10 cellular contexts compared by ENCODE assay signal in the genomic region with DNA sequence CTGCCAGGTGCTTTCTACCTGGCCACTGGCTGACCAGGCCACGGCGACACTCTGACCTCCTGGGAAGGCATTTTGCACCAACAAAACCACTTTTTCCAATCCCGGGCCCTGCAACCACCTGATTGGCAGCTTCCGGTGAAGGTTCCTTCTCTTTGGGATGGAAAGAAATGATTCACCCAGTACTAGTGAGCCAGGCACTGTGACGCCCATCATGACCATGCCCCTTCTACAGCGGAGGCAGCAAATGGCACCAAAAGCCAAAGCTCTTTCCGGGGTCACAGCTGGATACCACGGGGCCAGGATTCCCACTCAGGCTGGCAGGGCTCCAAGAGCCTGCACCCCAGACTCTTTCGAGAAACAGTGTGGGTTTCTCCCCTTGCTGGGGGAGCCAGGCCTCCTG. TPM values are rescaled to one million over a fixed set of nuclear protein-coding genes. Genes with fewer than 3 reads are reported as not detected.
DNase-seq lines count a peak whose midpoint lies in the region; ATAC-seq and TF ChIP-seq lines count a peak whose summit lies in the region.
"Had no signal": no experiment of that assay in that cellular context is flagged by ENCODE, and none has a peak within 500 bp of the region (broad histone marks: within the 10 kb centered on the region; RNA-seq: fewer than 3 reads in every experiment).

No MANE protein-coding gene starts in this region.

- H3K36me3 Mint-ChIP-seq in natural killer cell, result no peaks in the 10 kb centered on the region

- H3K4me3 Mint-ChIP-seq in natural killer cell, result peak overlapping the region; percentile 17

- H3K27me3 ChIP-seq in colonic mucosa, result no peaks in the 10 kb centered on the region

- intact Hi-C loops in colonic mucosa (cut with DNase I) (loop anchor here (10.0 kb wide), 1 partner anchor 84 kb away; no protein-coding TSS in a partner anchor), natural killer cell (cut with micrococcal nuclease) (no loop called here)

- H3K4me3 ChIP-seq in colonic mucosa, result no peak overlapping the region

- DNase-seq in colonic mucosa (no peak), natural killer cell (no peak), activated gamma-delta T cell (lab: John Stamatoyannopoulos, UW) (no peak), SHP77 (lab: John Stamatoyannopoulos, UW) (no peak), HCEC 1CT (no peak)
- no peak for DNase-seq in activated CD4-positive, CD25-positive, alpha-beta regulatory T cell (lab: John Stamatoyannopoulos, UW)
- DNase-seq: NCI-H1436 treated with DMSO at 0.1 percent for 48 hours had no signal

- TF ChIP-seq CTCF in C4-2B (conservative IDR thresholded peaks at IDR 0.05) (no peak), colonic mucosa (IDR thresholded peaks at IDR 0.05) (no peak), natural killer cell (IDR thresholded peaks at IDR 0.05) (no peak)

- no peak for ATAC-seq in natural killer cell
- ATAC-seq: left colon had no signal

- H3K36me3 ChIP-seq in KOPT-K1 (ENCODE audit: insufficient read depth, low read length) (peaks cover 87% of the 10 kb centered on the region), colonic mucosa (no peaks in the 10 kb centered on the region)

- no peaks in the 10 kb centered on the region for H3K9me3 Mint-ChIP-seq in natural killer cell

- H3K27me3 Mint-ChIP-seq in natural killer cell (ENCODE audit: low read depth in 2 of 2), result no peaks in the 10 kb centered on the region

- H3K27ac Mint-ChIP-seq in natural killer cell, result peak overlapping the region; percentile 89 to 99

- H3K9me3 ChIP-seq in KOPT-K1 (ENCODE audit: insufficient read depth, low read length, poor library complexity, severe bottlenecking), result no peaks in the 10 kb centered on the region
- no peaks in the 10 kb centered on the region for H3K9me3 ChIP-seq in colonic mucosa

- H3K27ac ChIP-seq in C4-2B (peak overlapping the region; percentile 72; the same call in 1 of the 2 replicates), KOPT-K1 (ENCODE audit: low read depth, low read length, poor library complexity, severe bottlenecking) (peak overlapping the region; percentile 39), colonic mucosa (peak overlapping the region; percentile 94)

- H3K4me1 Mint-ChIP-seq in natural killer cell, result peaks cover 49% of the 10 kb centered on the region in 2 donors

- H3K4me1 ChIP-seq in colonic mucosa, result peaks cover 40% of the 10 kb centered on the region

- H3K9ac ChIP-seq in colonic mucosa (ENCODE audit: low read depth in 2 of 2, low read length in 2 of 2), result peak overlapping the region; percentile 70 to 93

RNA-seq across cellular contexts. Expression of a gene that starts 4.7 kb away (rescaled TPM):
- total RNA-seq in colonic mucosa (10 to 100 TPM; 49.3 to 99.4 TPM), natural killer cell (100 to 1,000 TPM; 126 to 228 (median 192) TPM)

RNA-seq across cellular contexts. Expression of a gene that starts 58.3 kb away (rescaled TPM):
- total RNA-seq in colonic mucosa, result 100 to 1,000 TPM in 1 of 2 donors, 10 to 100 TPM in 1; 66.2 to 104 TPM
- total RNA-seq in natural killer cell, result 10 to 100 TPM; 84.3 to 89.0 (median 87.1) TPM

Comparison
In these comparisons a context has a peak if more than half of its experiments do, and no peak if none do; other contexts are left out.
1. H3K27ac ChIP-seq: peak in every context shown above with its lines; median percentile 94 in colonic mucosa; 72 in C4-2B; 39 in KOPT-K1.